In genomic region chr12:113912761-113913295, GRCh38 we compare ENCODE assay signal across 8 cellular contexts. TPM values are rescaled to one million over a fixed set of nuclear protein-coding genes. Genes with fewer than 3 reads are reported as not detected.
DNase-seq lines count a peak whose midpoint lies in the region; ATAC-seq and TF ChIP-seq lines count a peak whose summit lies in the region.

No MANE protein-coding gene starts in this region.

- ATAC-seq in lung (ENCODE audit: insufficient read depth, low FRiP score) (no peak), HG02938 (IDR thresholded peaks at IDR 0.05; ENCODE audit: unreplicated experiment) (no peak)

- no peak overlapping the region for H3K4me3 ChIP-seq in lung

- peaks cover 69 to 78% of the 10 kb centered on the region in 2 donors for H3K36me3 Mint-ChIP-seq in CD14-positive monocyte

- no peaks in the 10 kb centered on the region for H3K27me3 ChIP-seq in lung (ENCODE audit: control insufficient read depth, insufficient read depth)

- H3K27ac ChIP-seq in lung (ENCODE audit: low read depth in 1 of 2, low read length in 1 of 2), result no peak overlapping the region

- DNase-seq in CD14-positive monocyte (ENCODE audit: low spot score) (peak; percentile 54), HCEC 1CT (peak; percentile 52), NCI-H226 (peak; percentile 13), dermis microvascular lymphatic vessel endothelial cell (ENCODE audit: low read depth in 2 of 2) (peak; percentile 36 to 77), lung (ENCODE audit: low spot score) (peak; percentile 46)
- peak; percentile 68 for DNase-seq in activated CD4-positive, alpha-beta T cell treated with anti-CD3 and anti-CD28 coated beads for 48 hours
- peak; percentile 26 for DNase-seq in stimulated activated CD8-positive, alpha-beta memory T cell treated with anti-CD3 and anti-CD28 coated beads, Interleukin-12 subunit alpha, Interleukin-12 subunit beta, amount 100 ng/mL, for 1 hour (ENCODE audit: low read depth)

- no peaks in the 10 kb centered on the region for H3K9me3 Mint-ChIP-seq in CD14-positive monocyte

- peaks cover 15 to 50% of the 10 kb centered on the region in 2 donors for H3K36me3 ChIP-seq in lung (ENCODE audit: control insufficient read depth in 2 of 2, insufficient read depth in 2 of 2, low read length in 2 of 2)

- intact Hi-C loops in CD14-positive monocyte (cut with micrococcal nuclease), result loop anchor here (5.0 kb wide), 1 partner anchor 451 kb away; no protein-coding TSS in a partner anchor

- no peak overlapping the region for H3K4me3 Mint-ChIP-seq in CD14-positive monocyte

- WGBS in lung, 2 donors, result 55 to 60% methylated on average over 12 of the region's 12 CpGs

- TF ChIP-seq CTCF in CD14-positive monocyte (IDR thresholded peaks at IDR 0.05) (peak; percentile 85), lung (IDR thresholded peaks at IDR 0.05; ENCODE audit: control extremely low read depth, extremely low read depth) (peak; percentile 59)

- H3K27ac Mint-ChIP-seq in CD14-positive monocyte, result no peak overlapping the region

- H3K4me1 Mint-ChIP-seq in CD14-positive monocyte, result no peaks in the 10 kb centered on the region

- no peaks in the 10 kb centered on the region for H3K27me3 Mint-ChIP-seq in CD14-positive monocyte (ENCODE audit: low read depth in 3 of 3)

- no peaks in the 10 kb centered on the region for H3K4me1 ChIP-seq in lung (ENCODE audit: control insufficient read depth in 2 of 2, insufficient read depth in 2 of 2, low read length in 2 of 2)

- H3K9me3 ChIP-seq in lung (ENCODE audit: control insufficient read depth in 2 of 2, insufficient read depth in 1 of 2, low read length in 1 of 2), result no peaks in the 10 kb centered on the region

RNA-seq across cellular contexts. Expression of gene RBM19, which starts 53.3 kb away (rescaled TPM):
- polyA plus RNA-seq in CD14-positive monocyte (1 to 10 TPM; 2.1 to 2.2 TPM), lung (10 to 100 TPM; 17.9 to 20.4 TPM)
- total RNA-seq in dermis microvascular lymphatic vessel endothelial cell (12.1 and 16.2 TPM in 2 replicates), lung (10 to 100 TPM; 23.3 to 33.6 TPM)

Comparison
In these comparisons a context has a peak if more than half of its experiments do, and no peak if none do; other contexts are left out.
1. DNase-seq: peak in every context shown above with its lines; median percentile 68 in activated CD4-positive, alpha-beta T cell treated with anti-CD3 and anti-CD28 coated beads for 48 hours; 56 in dermis microvascular lymphatic vessel endothelial cell; 54 in CD14-positive monocyte; 52 in HCEC 1CT; 46 in lung; 26 in stimulated activated CD8-positive, alpha-beta memory T cell treated with anti-CD3 and anti-CD28 coated beads, Interleukin-12 subunit alpha, Interleukin-12 subunit beta, amount 100 ng/mL, for 1 hour; 13 in NCI-H226.